In genomic region chr13:75511226-75511625, GRCh38 we compare ENCODE assay signal across 34 cellular contexts. TPM values are rescaled to one million over a fixed set of nuclear protein-coding genes. Genes with fewer than 3 reads are reported as not detected.
"Had no signal": no experiment of that assay in that cellular context is flagged by ENCODE, and none has a peak within 500 bp of the region (broad histone marks: within the 10 kb centered on the region; RNA-seq: fewer than 3 reads in every experiment).

No MANE protein-coding gene starts in this region.

- H3K36me3 ChIP-seq: adrenal gland, ascending aorta, cardiac muscle cell had no signal

- H3K27me3 ChIP-seq: adrenal gland, ascending aorta, cardiac muscle cell had no signal

- H3K4me3 Mint-ChIP-seq: activated B cell treated with CpG ODN at 0.5 μM for 24 hours; activated CD4-positive, alpha-beta memory T cell treated with anti-CD3 and anti-CD28 coated beads for 36 hours; activated CD4-positive, alpha-beta T cell treated with anti-CD3 and anti-CD28 coated beads, Interleukin-2, amount 10 ng/mL, durations not matched to agents 24 days and 14 days; activated CD8-positive, alpha-beta T cell treated with anti-CD3 and anti-CD28 coated beads for 36 hours; activated naive CD4-positive, alpha-beta T cell treated with anti-CD3 and anti-CD28 coated beads for 36 hours; activated naive CD8-positive, alpha-beta T cell treated with anti-CD3 and anti-CD28 coated beads for 36 hours; activated T-cell treated with anti-CD3 and anti-CD28 coated beads, Interleukin-2, amount 50 U/mL, for 4 hours; activated T-cell treated with anti-CD3 and anti-CD28 coated beads, Interleukin-2, amount 50 U/mL, for 72 hours; activated T-helper 1 cell treated with anti-CD3 and anti-CD28 coated beads, Interleukin-12 subunit alpha, Interleukin-12 subunit beta, Interleukin-2, Interleukin-4 antibody, amounts not matched to agents 30 ng/mL and 10 ng/mL and 1 ng/mL, durations not matched to agents 14 hours and 24 hours and 36 hours; activated T-helper 17 cell treated with anti-CD3 and anti-CD28 coated beads, Interleukin-2, amount 50 U/mL, for 72 hours; brain; central memory CD8-positive, alpha-beta T cell; T-helper 2 cell treated with Interferon-gamma antibody and Interleukin-4, amounts not matched to agents 5 μg/mL and 100 μg/mL, for 36 hours had no signal

- H3K27me3 Mint-ChIP-seq: activated B cell treated with CpG ODN at 0.5 μM for 24 hours had no signal

- H3K36me3 Mint-ChIP-seq: activated CD4-positive, alpha-beta memory T cell treated with anti-CD3 and anti-CD28 coated beads for 36 hours; activated naive CD4-positive, alpha-beta T cell treated with anti-CD3 and anti-CD28 coated beads, Interleukin-2, amount 50 U/mL, for 72 hours; activated naive CD8-positive, alpha-beta T cell treated with anti-CD3 and anti-CD28 coated beads for 36 hours; brain had no signal

- H3K9me3 Mint-ChIP-seq: activated CD4-positive, alpha-beta memory T cell treated with anti-CD3 and anti-CD28 coated beads for 36 hours; activated CD8-positive, alpha-beta T cell treated with anti-CD3 and anti-CD28 coated beads for 36 hours; activated naive CD4-positive, alpha-beta T cell treated with anti-CD3 and anti-CD28 coated beads for 36 hours; activated T-cell treated with anti-CD3 and anti-CD28 coated beads, Interleukin-2, amount 50 U/mL, for 4 hours; activated T-helper 1 cell treated with anti-CD3 and anti-CD28 coated beads, Interleukin-12 subunit alpha, Interleukin-12 subunit beta, Interleukin-2, Interleukin-4 antibody, amounts not matched to agents 30 ng/mL and 10 ng/mL and 1 ng/mL, durations not matched to agents 14 hours and 24 hours and 36 hours; brain; central memory CD8-positive, alpha-beta T cell; T-helper 2 cell treated with Interferon-gamma antibody and Interleukin-4, amounts not matched to agents 5 μg/mL and 100 μg/mL, for 36 hours had no signal

- H3K4me3 ChIP-seq: adrenal gland, ascending aorta, cardiac muscle cell had no signal

- H3K4me1 Mint-ChIP-seq: activated T-helper 17 cell treated with anti-CD3 and anti-CD28 coated beads, Interleukin-2, amount 50 U/mL, for 72 hours; brain; central memory CD8-positive, alpha-beta T cell had no signal

- H3K9me3 ChIP-seq: adrenal gland, ascending aorta had no signal

- H3K4me1 ChIP-seq: adrenal gland, ascending aorta had no signal

- H3K27ac ChIP-seq: adrenal gland, ascending aorta, cardiac muscle cell, VCaP had no signal

- H3K27ac Mint-ChIP-seq: activated B cell treated with CpG ODN at 0.5 μM for 24 hours; activated CD4-positive, alpha-beta memory T cell treated with anti-CD3 and anti-CD28 coated beads for 36 hours; activated CD4-positive, alpha-beta T cell treated with anti-CD3 and anti-CD28 coated beads, Interleukin-2, amount 10 ng/mL, durations not matched to agents 24 days and 14 days; activated CD8-positive, alpha-beta T cell treated with anti-CD3 and anti-CD28 coated beads for 36 hours; activated naive CD4-positive, alpha-beta T cell treated with anti-CD3 and anti-CD28 coated beads for 36 hours; activated naive CD4-positive, alpha-beta T cell treated with anti-CD3 and anti-CD28 coated beads, Interleukin-2, amount 50 U/mL, for 72 hours; activated naive CD8-positive, alpha-beta T cell treated with anti-CD3 and anti-CD28 coated beads for 36 hours; activated T-cell treated with anti-CD3 and anti-CD28 coated beads, Interleukin-2, amount 50 U/mL, for 72 hours; activated T-helper 1 cell treated with anti-CD3 and anti-CD28 coated beads, Interleukin-12 subunit alpha, Interleukin-12 subunit beta, Interleukin-2, Interleukin-4 antibody, amounts not matched to agents 30 ng/mL and 10 ng/mL and 1 ng/mL, durations not matched to agents 14 hours and 24 hours and 36 hours; activated T-helper 17 cell treated with anti-CD3 and anti-CD28 coated beads, Interleukin-2, amount 50 U/mL, for 72 hours; brain; T-helper 2 cell treated with Interferon-gamma antibody and Interleukin-4, amounts not matched to agents 5 μg/mL and 100 μg/mL, for 36 hours had no signal

- ATAC-seq: activated CD8-positive, alpha-beta T cell treated with anti-CD3 and anti-CD28 coated beads for 36 hours; activated naive CD4-positive, alpha-beta T cell treated with anti-CD3 and anti-CD28 coated beads, Interleukin-2, amount 50 U/mL, for 72 hours; activated T-cell treated with anti-CD3 and anti-CD28 coated beads, Interleukin-2, amount 50 U/mL, for 4 hours; activated T-cell treated with anti-CD3 and anti-CD28 coated beads, Interleukin-2, amount 50 U/mL, for 72 hours; activated T-helper 17 cell treated with anti-CD3 and anti-CD28 coated beads, Interleukin-2, amount 50 U/mL, for 72 hours had no signal

- DNase-seq: activated B cell treated with CpG ODN at 0.5 μM for 24 hours; activated CD4-positive, alpha-beta memory T cell treated with anti-CD3 and anti-CD28 coated beads for 36 hours; activated CD4-positive, alpha-beta T cell treated with anti-CD3 and anti-CD28 coated beads for 4 hours; activated CD4-positive, alpha-beta T cell treated with anti-CD3 and anti-CD28 coated beads, Interleukin-2, amount 10 ng/mL, durations not matched to agents 24 days and 14 days; activated CD4-positive, alpha-beta T cell treated with anti-CD3 and anti-CD28 coated beads, Interleukin-2, amount 50 U/mL, for 1 hour; activated CD4-positive, alpha-beta T cell treated with anti-CD3 and anti-CD28 coated beads, Interleukin-2, amount 50 U/mL, for 4 hours; activated CD4-positive, CD25-positive, alpha-beta regulatory T cell treated with anti-CD3 and anti-CD28 coated beads, Interleukin-2, amount 50 U/mL, for 72 hours; activated CD8-positive, alpha-beta memory T cell treated with anti-CD3 and anti-CD28 coated beads, Interleukin-2, amount 50 U/mL, for 4 hours; activated CD8-positive, alpha-beta T cell treated with anti-CD3 and anti-CD28 coated beads for 36 hours; activated effector memory CD4-positive, alpha-beta T cell treated with anti-CD3 and anti-CD28 coated beads, Interleukin-2, amount 50 U/mL, for 16 hours; activated gamma-delta T cell treated with Interleukin-2 at 50 U/mL for 16 hours; activated naive CD4-positive, alpha-beta T cell; activated naive CD4-positive, alpha-beta T cell treated with anti-CD3 and anti-CD28 coated beads for 36 hours; activated naive CD4-positive, alpha-beta T cell treated with anti-CD3 and anti-CD28 coated beads, Interleukin-2, amount 50 U/mL, for 16 hours; activated naive CD8-positive, alpha-beta T cell treated with anti-CD3 and anti-CD28 coated beads for 36 hours; activated T-cell treated with anti-CD3 and anti-CD28 coated beads for 4 hours; activated T-cell treated with anti-CD3 and anti-CD28 coated beads, Interleukin-2, amount 50 U/mL, for 1 hour; activated T-cell treated with anti-CD3 and anti-CD28 coated beads, Interleukin-2, amount 50 U/mL, for 4 hours; activated T-cell treated with anti-CD3 and anti-CD28 coated beads, Interleukin-2, amount 50 U/mL, for 72 hours; adrenal gland; amygdala; anterior cingulate cortex; caudate nucleus; cerebellar nuclear complex; T-helper 9 cell had no signal

RNA-seq across cellular contexts. Expression of gene UCHL3, which starts 38.4 kb away (rescaled TPM):
- total RNA-seq: ascending aorta had no signal
